Comparison of ENCODE assay signal across 13 cellular contexts in the genomic region with DNA sequence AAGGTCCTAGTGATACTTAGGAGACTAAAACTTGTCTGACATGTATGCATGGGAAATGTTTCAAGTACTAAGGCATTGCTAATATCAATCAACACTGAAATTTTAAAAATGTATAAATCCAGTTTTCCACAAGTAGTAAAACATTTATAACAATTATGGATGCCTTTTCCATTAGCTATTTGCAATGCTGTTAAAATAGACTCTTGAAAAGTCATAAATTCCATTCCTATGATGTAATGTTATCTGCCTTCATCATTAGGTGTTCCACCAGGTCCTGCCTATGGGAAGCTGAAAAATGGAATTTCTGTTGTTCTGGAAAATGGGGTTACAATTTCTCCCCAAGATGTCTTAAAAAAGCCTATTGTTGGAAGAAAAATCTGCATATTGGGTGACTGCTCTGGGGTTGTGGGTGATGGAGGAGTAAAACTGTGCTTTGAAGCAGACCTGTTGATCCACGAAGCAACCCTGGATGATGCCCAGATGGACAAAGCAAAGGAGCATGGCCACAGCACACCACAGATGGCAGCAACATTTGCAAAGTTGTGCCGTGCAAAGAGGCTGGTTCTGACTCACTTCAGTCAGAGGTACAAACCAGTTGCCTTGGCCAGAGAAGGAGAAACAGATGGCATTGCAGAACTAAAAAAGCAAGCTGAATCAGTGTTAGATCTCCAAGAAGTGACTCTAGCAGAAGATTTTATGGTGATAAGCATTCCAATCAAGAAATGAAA. TPM values are rescaled to one million over a fixed set of nuclear protein-coding genes. Genes with fewer than 3 reads are reported as not detected.
DNase-seq lines count a peak whose midpoint lies in the region; ATAC-seq, FAIRE-seq and TF ChIP-seq lines count a peak whose summit lies in the region.
"Had no signal": no experiment of that assay in that cellular context is flagged by ENCODE, and none has a peak within 500 bp of the region (broad histone marks: within the 10 kb centered on the region; RNA-seq: fewer than 3 reads in every experiment).

No MANE protein-coding gene starts in this region.

- H3K36me3 ChIP-seq in endothelial cell of umbilical vein (ENCODE audit: control insufficient read depth in 2 of 2, extremely low read depth in 1 of 2, insufficient read depth in 2 of 2, low read length in 2 of 2) (peaks cover 0 to 2% of the 10 kb centered on the region in 2 experiments), osteoblast (ENCODE audit: insufficient read depth, low read length) (no peaks in the 10 kb centered on the region), Karpas-422 (ENCODE audit: insufficient read depth, low read length) (peaks cover 5% of the 10 kb centered on the region; the same call in 1 of the 2 replicates)

- CTCF ChIA-PET in endothelial cell of umbilical vein (lab: Charles Lee): interaction anchor here (0.7 to 1.5 kb wide), 4 partner anchors 17 to 33 kb away, joined by 3 read pairs; no protein-coding TSS in a partner anchor

- no peaks in the 10 kb centered on the region for H4K20me1 ChIP-seq in endothelial cell of umbilical vein (replicated peaks; ENCODE audit: control insufficient read depth, extremely low read depth, insufficient read depth, low read length)
- no peaks in the 10 kb centered on the region for H4K20me1 ChIP-seq in osteoblast (ENCODE audit: insufficient read depth, low read length)
- H4K20me1 ChIP-seq in Karpas-422 (ENCODE audit: insufficient read depth, low read depth, low read length): no peaks in the 10 kb centered on the region

- FAIRE-seq in endothelial cell of umbilical vein (lab: Jason Lieb, UNC): no peak

- H3K27me3 ChIP-seq in endothelial cell of umbilical vein (ENCODE audit: control insufficient read depth in 2 of 2, insufficient read depth in 2 of 2, low read length in 2 of 2): no peaks in the 10 kb centered on the region
- H3K27me3 ChIP-seq in osteoblast (ENCODE audit: insufficient read depth, low read length): no peaks in the 10 kb centered on the region
- H3K27me3 ChIP-seq in Karpas-422 (ENCODE audit: low read length): no peaks in the 10 kb centered on the region

- DNase-seq in DMS 273 treated with DMSO at 0.1 percent for 48 hours (lab: John Stamatoyannopoulos, UW): peak; percentile 83
- DNase-seq in M059J (ENCODE audit: low read depth): peak; percentile 71
- DNase-seq in endothelial cell of umbilical vein (ENCODE audit: low read depth, low spot score): no peak
- no peak for DNase-seq in osteoblast (ENCODE audit: insufficient read length, low spot score, missing footprints)
- DNase-seq in Karpas-422: no peak
- no peak for DNase-seq in DMS79 (lab: John Stamatoyannopoulos, UW)
- DNase-seq: head of caudate nucleus, NCI-H524 treated with DMSO at 0.1 percent for 48 hours, SHP77 treated with DMSO at 0.1 percent for 48 hours had no signal

- H3K4me2 ChIP-seq in endothelial cell of umbilical vein (ENCODE audit: insufficient read depth, low read length) (no peak overlapping the region), osteoblast (ENCODE audit: insufficient read depth, low read length) (peak overlapping the region; percentile 35), Karpas-422 (ENCODE audit: low read depth, low read length, poor library complexity, severe bottlenecking) (no peak overlapping the region)

- no peaks in the 10 kb centered on the region for H3K4me1 ChIP-seq in endothelial cell of umbilical vein (ENCODE audit: control insufficient read depth, extremely low read depth, insufficient read depth, low read length)
- H3K4me1 ChIP-seq in osteoblast (ENCODE audit: insufficient read depth, low read length): peaks cover 13% of the 10 kb centered on the region
- no peaks in the 10 kb centered on the region for H3K4me1 ChIP-seq in Karpas-422 (ENCODE audit: low read length)

- TF ChIP-seq CTCF in endothelial cell of umbilical vein (IDR thresholded peaks at IDR 0.05; ENCODE audit: extremely low read depth in 1 of 2, insufficient read depth in 1 of 2, low read depth in 1 of 2, low read length in 2 of 2) (no peak), osteoblast (IDR thresholded peaks at IDR 0.05; ENCODE audit: extremely low read depth, low read depth, low read length) (no peak)

- H3K9ac ChIP-seq in endothelial cell of umbilical vein (replicated peaks; ENCODE audit: extremely low read depth, insufficient read depth, low read length) (no peak overlapping the region), Karpas-422 (ENCODE audit: low read length) (no peak overlapping the region)
- H3K9ac ChIP-seq: parathyroid adenoma had no signal

- H3K27ac ChIP-seq in endothelial cell of umbilical vein (ENCODE audit: insufficient read depth, low read depth, low read length) (no peak overlapping the region), osteoblast (ENCODE audit: low read depth, low read length) (peak overlapping the region; percentile 63), Karpas-422 (ENCODE audit: low read length) (no peak overlapping the region)
- H3K27ac ChIP-seq: HL-60, parathyroid adenoma had no signal

- no peak for TF ChIP-seq POLR2A in endothelial cell of umbilical vein (IDR thresholded peaks at IDR 0.05; ENCODE audit: low read depth, low read length)

- H3K9me1 ChIP-seq in endothelial cell of umbilical vein (replicated peaks; ENCODE audit: control insufficient read depth, extremely low read depth, insufficient read depth, low read length): no peaks in the 10 kb centered on the region

- ATAC-seq in GM21786 (IDR thresholded peaks at IDR 0.05; ENCODE audit: unreplicated experiment) (no peak), GM19035 (IDR thresholded peaks at IDR 0.05; ENCODE audit: unreplicated experiment) (no peak)

- POLR2A ChIA-PET in endothelial cell of umbilical vein (lab: Charles Lee): no interaction called here

- intact Hi-C loops in endothelial cell of umbilical vein (cut with micrococcal nuclease): no loop called here

- dilution Hi-C loops in endothelial cell of umbilical vein (cut with MboI; ENCODE audit: extremely low pct_ligation_motif_present, low sequenced_read_pairs): no loop called here

- BruUV-seq in endothelial cell of umbilical vein (replicated peaks; lab: Mats Ljungman, UMichigan): no TSS peak

- H3K79me2 ChIP-seq in endothelial cell of umbilical vein (ENCODE audit: control insufficient read depth, insufficient read depth, low read length): no peaks in the 10 kb centered on the region
- H3K79me2 ChIP-seq in osteoblast (ENCODE audit: insufficient read depth, low read length): peaks cover 6% of the 10 kb centered on the region
- H3K79me2 ChIP-seq in Karpas-422 (ENCODE audit: low read length): 0 out of 2 replicates have a peak, but pooled peaks cover under 1% of the 10 kb centered on the region
- H3K79me2 ChIP-seq: parathyroid adenoma had no signal

- H3K9me3 ChIP-seq in endothelial cell of umbilical vein (replicated peaks; ENCODE audit: control insufficient read depth, insufficient read depth, low read length) (no peaks in the 10 kb centered on the region), osteoblast (ENCODE audit: low read depth, low read length) (no peaks in the 10 kb centered on the region), Karpas-422 (ENCODE audit: low read length) (no peaks in the 10 kb centered on the region)

- H3K4me3 ChIP-seq in endothelial cell of umbilical vein (replicated peaks in 1 of 3; ENCODE audit: insufficient read depth in 1 of 3, low read depth in 1 of 3, low read length in 3 of 3) (no peak overlapping the region), osteoblast (ENCODE audit: insufficient read depth, low read length) (no peak overlapping the region), Karpas-422 (ENCODE audit: low read length) (no peak overlapping the region)

- no peak overlapping the region for H2AFZ ChIP-seq in endothelial cell of umbilical vein (ENCODE audit: low read depth, low read length)
- H2AFZ ChIP-seq in osteoblast (ENCODE audit: low read length): no peak overlapping the region
- no peak overlapping the region for H2AFZ ChIP-seq in Karpas-422 (ENCODE audit: low read length)
- H2AFZ ChIP-seq: parathyroid adenoma had no signal

- no peaks in the 10 kb centered on the region for H3K9me2 ChIP-seq in Karpas-422 (replicated peaks; ENCODE audit: insufficient read depth, low read length)

TF ChIP-seq in endothelial cell of umbilical vein, 7 proteins besides CTCF, POLR2A, EP300 and RAD21:
- peak; percentile 29 for TF ChIP-seq JUN (IDR thresholded peaks at IDR 0.05; ENCODE audit: borderline replicate concordance, insufficient read depth, insufficient read length, low read depth)
- TF ChIP-seq GATA2 (IDR thresholded peaks at IDR 0.05; ENCODE audit: insufficient read depth, insufficient read length, low read depth, low read length): no peak

RNA-seq across cellular contexts. Expression of a gene that starts 18.7 kb away (rescaled TPM):
- 4.2 and 5.8 TPM in 2 replicates for total RNA-seq in M059J (2014; rRNA removed; shearing (Covaris generic))
- 6.0 and 7.6 TPM in 2 replicates for total RNA-seq in endothelial cell of umbilical vein
- polyA plus RNA-seq in endothelial cell of umbilical vein: 3.0 and 3.6 TPM in 2 replicates
- 4.9 and 5.2 TPM in 2 replicates for polyA plus RNA-seq in endothelial cell of umbilical vein (2011; cell fraction: cytosol; rRNA removed)
- 3.0 and 3.7 TPM in 2 replicates for polyA plus RNA-seq in endothelial cell of umbilical vein (2011; cell fraction: nucleus; rRNA removed)
- polyA plus RNA-seq in endothelial cell of umbilical vein (2012): 3.7 and 7.0 TPM in 2 replicates
- 3.7 and 6.3 TPM in 2 replicates for polyA minus RNA-seq in endothelial cell of umbilical vein
- polyA minus RNA-seq in endothelial cell of umbilical vein (2011; cell fraction: cytosol; rRNA and poly(A)+ RNA removed): 1.9 TPM
- 8.8 and 11.1 TPM in 2 replicates for polyA minus RNA-seq in endothelial cell of umbilical vein (2011; cell fraction: nucleus; rRNA and poly(A)+ RNA removed)
- 6.5 and 7.4 TPM in 2 replicates for total RNA-seq in osteoblast
- total RNA-seq in Karpas-422 (2014; rRNA removed; shearing (Covaris generic); ENCODE audit: low replicate concordance): 6.5 and 6.6 TPM in 2 replicates

RNA-seq across cellular contexts. Expression of a gene that starts 43.5 kb away (rescaled TPM):
- total RNA-seq in M059J (2014; rRNA removed; shearing (Covaris generic)): 73.1 and 110 TPM in 2 replicates
- total RNA-seq in endothelial cell of umbilical vein (79.3 and 82.8 TPM in 2 replicates), osteoblast (121 and 128 TPM in 2 replicates)
- polyA plus RNA-seq in endothelial cell of umbilical vein: 63.5 and 65.9 TPM in 2 replicates
- 51.6 and 66.6 TPM in 2 replicates for polyA plus RNA-seq in endothelial cell of umbilical vein (2011; cell fraction: cytosol; rRNA removed)
- polyA plus RNA-seq in endothelial cell of umbilical vein (2011; cell fraction: nucleus; rRNA removed): 49.7 and 65.1 TPM in 2 replicates
- 49.2 and 64.4 TPM in 2 replicates for polyA plus RNA-seq in endothelial cell of umbilical vein (2012)
- 170 and 181 TPM in 2 replicates for polyA minus RNA-seq in endothelial cell of umbilical vein
- 44.9 TPM for polyA minus RNA-seq in endothelial cell of umbilical vein (2011; cell fraction: cytosol; rRNA and poly(A)+ RNA removed)
- polyA minus RNA-seq in endothelial cell of umbilical vein (2011; cell fraction: nucleus; rRNA and poly(A)+ RNA removed): 80.7 and 81.5 TPM in 2 replicates
- 68.1 and 101 TPM in 2 replicates for total RNA-seq in Karpas-422 (2014; rRNA removed; shearing (Covaris generic); ENCODE audit: low replicate concordance)

Comparison
In these comparisons a context has a peak if more than half of its experiments do, and no peak if none do; other contexts are left out.
1. DNase-seq: peak in DMS 273 treated with DMSO at 0.1 percent for 48 hours (single experiment) and M059J (single experiment); none in endothelial cell of umbilical vein (single experiment), osteoblast (single experiment), Karpas-422 (single experiment) and DMS79 (single experiment).